7 cellular contexts compared by ENCODE assay signal in genomic region chr15:82850242-82850591, GRCh38. TPM values are rescaled to one million over a fixed set of nuclear protein-coding genes. Genes with fewer than 3 reads are reported as not detected.
DNase-seq lines count a peak whose midpoint lies in the region; ATAC-seq and TF ChIP-seq lines count a peak whose summit lies in the region.

No MANE protein-coding gene starts in this region.

- H4K20me1 ChIP-seq in hepatocyte (ENCODE audit: insufficient read depth, poor library complexity, severe bottlenecking), result no peaks in the 10 kb centered on the region

- H3K4me3 ChIP-seq in HEK293 (ENCODE audit: low read depth, low read length), result no peak overlapping the region
- no peak overlapping the region for H3K4me3 ChIP-seq in hepatocyte
- H3K4me3 ChIP-seq in skeletal muscle tissue (ENCODE audit: low read length in 3 of 3), result no peak overlapping the region

- H3K27ac ChIP-seq in HEK293 (ENCODE audit: extremely low read depth, low read depth, low read length) (no peak overlapping the region), hepatocyte (peak overlapping the region; percentile 48), skeletal muscle tissue (ENCODE audit: low read depth, low read length) (peak overlapping the region; percentile 70)

- H3K4me1 ChIP-seq in HEK293 (ENCODE audit: control insufficient read depth, insufficient read depth, low read length) (0 out of 2 replicates have a peak, but pooled peaks cover 3% of the 10 kb centered on the region), hepatocyte (ENCODE audit: insufficient read depth) (no peaks in the 10 kb centered on the region), skeletal muscle tissue (ENCODE audit: control insufficient read depth in 3 of 3, insufficient read depth in 3 of 3, low read length in 3 of 3) (peaks cover 7 to 29% (median 18%) of the 10 kb centered on the region in 3 donors)

- DNase-seq in hepatocyte (ENCODE audit: low spot score), result no peak
- no peak for DNase-seq in ecto neural progenitor cell (ENCODE audit: low spot score)
- DNase-seq in COR-L47 (lab: John Stamatoyannopoulos, UW), result no peak

- no peaks in the 10 kb centered on the region for H3K9me3 ChIP-seq in HEK293 (ENCODE audit: control insufficient read depth, insufficient read depth, low read depth, low read length)
- no peaks in the 10 kb centered on the region for H3K9me3 ChIP-seq in hepatocyte (ENCODE audit: low read depth)
- H3K9me3 ChIP-seq in skeletal muscle tissue (ENCODE audit: control insufficient read depth in 3 of 3, low read length in 3 of 3), result no peaks in the 10 kb centered on the region

- ATAC-seq in SK-N-SH treated with all-trans-retinoic acid at 6 μM for 48 hours (peak; percentile 64), HG02938 (IDR thresholded peaks at IDR 0.05; ENCODE audit: unreplicated experiment) (no peak)

- peak overlapping the region; percentile 28 for H3K4me2 ChIP-seq in hepatocyte

- H3K9ac ChIP-seq in skeletal muscle tissue (ENCODE audit: low read depth in 1 of 3, low read length in 3 of 3), result peak overlapping the region in 2 of 3 donors; percentile 35 to 70

- H3K36me3 ChIP-seq in HEK293 (ENCODE audit: control insufficient read depth in 2 of 2, insufficient read depth in 1 of 2, low read length in 2 of 2) (peaks cover 5 to 59% of the 10 kb centered on the region in 2 experiments; a peak in 1 of 3 replicates), hepatocyte (replicated peaks; ENCODE audit: insufficient read depth, low read depth) (no peaks in the 10 kb centered on the region), skeletal muscle tissue (ENCODE audit: control insufficient read depth in 3 of 3, insufficient read depth in 3 of 3, low read length in 3 of 3) (peaks cover 21 to 44% (median 42%) of the 10 kb centered on the region in 3 donors)

- H3K27me3 ChIP-seq in hepatocyte, result no peaks in the 10 kb centered on the region
- H3K27me3 ChIP-seq in skeletal muscle tissue (ENCODE audit: control insufficient read depth in 3 of 3, insufficient read depth in 3 of 3, low read length in 3 of 3), result no peaks in the 10 kb centered on the region

- CTCF ChIA-PET in HEK293 (lab: Yijun Ruan, JAX), result interaction anchor here (0.6 to 5.0 kb wide), 24 partner anchors 12 to 551 kb away, joined by 3 to 54 read pairs (median 4); partner anchors contain the start of gene RAMAC

- H3K9me2 ChIP-seq in hepatocyte (replicated peaks; ENCODE audit: insufficient read depth), result no peaks in the 10 kb centered on the region

- POLR2A ChIA-PET in HEK293 (lab: Yijun Ruan, JAX), result interaction anchor here (1.1 to 2.3 kb wide), 3 partner anchors 136 to 153 kb away, joined by 3 to 5 read pairs (median 5); partner anchors contain the start of gene RAMAC

- no peaks in the 10 kb centered on the region for H3K79me2 ChIP-seq in hepatocyte

- 71% methylated on average over 3 of the region's 3 CpGs for WGBS in hepatocyte (ENCODE audit: low lambda C conversion rate, missing lambda C conversion rate)

- TF ChIP-seq CTCF in HEK293 (tag by site-specific recombination; IDR thresholded peaks at IDR 0.05), result no peak
- no peak for TF ChIP-seq CTCF in hepatocyte (IDR thresholded peaks at IDR 0.05; ENCODE audit: poor library complexity)

- peak overlapping the region; percentile 84 for H2AFZ ChIP-seq in hepatocyte

TF ChIP-seq in HEK293, 187 proteins besides CTCF, POLR2A, EP300 and RAD21:
- TF ChIP-seq ZNF121 (tag by site-specific recombination; IDR thresholded peaks at IDR 0.05), result no peak
- TF ChIP-seq ZNF791 (tag by site-specific recombination; IDR thresholded peaks at IDR 0.05), result no peak
- TF ChIP-seq ZNF335 (tag by site-specific recombination; conservative IDR thresholded peaks at IDR 0.05), result peak; percentile 45; the same call in 1 of the 2 replicates
- TF ChIP-seq ZNF692 (tag by site-specific recombination; IDR thresholded peaks at IDR 0.05), result peak; percentile 68
- no peak for TF ChIP-seq ZNF600 (tag by site-specific recombination; IDR thresholded peaks at IDR 0.05)
- no peak for TF ChIP-seq AEBP2 (tag by site-specific recombination; IDR thresholded peaks at IDR 0.05; ENCODE audit: borderline replicate concordance)
- no peak for TF ChIP-seq TRIM28 (IDR thresholded peaks at IDR 0.05; ENCODE audit: borderline replicate concordance, low read length)

TF ChIP-seq in SK-N-SH treated with all-trans-retinoic acid at 6 μM for 48 hours, 23 proteins besides CTCF, POLR2A, EP300 and RAD21:
- TF ChIP-seq PATZ1 (CRISPR knock-in tag; IDR thresholded peaks at IDR 0.05; ENCODE audit: borderline replicate concordance) (no peak), CSDC2 (CRISPR knock-in tag; IDR thresholded peaks at IDR 0.05) (no peak), ISL1 (CRISPR knock-in tag; IDR thresholded peaks at IDR 0.05) (no peak), POU6F1 (CRISPR knock-in tag; IDR thresholded peaks at IDR 0.05; ENCODE audit: borderline replicate concordance, low read depth) (no peak), ZNF8 (CRISPR knock-in tag; IDR thresholded peaks at IDR 0.05) (no peak), ZNF70 (CRISPR knock-in tag; IDR thresholded peaks at IDR 0.05) (no peak)

RNA-seq across cellular contexts. Expression of gene WHAMM, which starts 40.8 kb away (rescaled TPM):
- total RNA-seq in hepatocyte (5.3 and 5.8 TPM in 2 replicates), skeletal muscle tissue (6.8 TPM)
- polyA plus RNA-seq in hepatocyte, result 6.5 and 8.0 TPM in 2 replicates

RNA-seq across cellular contexts. Expression of gene FSD2, which starts 44.3 kb away (rescaled TPM):
- 0.04 TPM in 1 of 2 replicates, not detected in the other for total RNA-seq in hepatocyte
- 0.06 and 0.28 TPM in 2 replicates for polyA plus RNA-seq in hepatocyte
- total RNA-seq in skeletal muscle tissue, result 26.6 TPM

Comparison
In these comparisons a context has a peak if more than half of its experiments do, and no peak if none do; other contexts are left out.
1. RNA of gene FSD2, which starts 44.3 kb away (total RNA-seq): 26.6 TPM in skeletal muscle tissue (single experiment); 0.04 TPM in hepatocyte; every median in the first group is over 10 times any median in the second.